ENCODE assay signal across 20 cellular contexts in genomic region chr6:114039835-114040234, GRCh38.
"Had no signal": no experiment of that assay in that cellular context is flagged by ENCODE, and none has a peak within 500 bp of the region (broad histone marks: within the 10 kb centered on the region; RNA-seq: fewer than 3 reads in every experiment).

No MANE protein-coding gene starts in this region.

- ATAC-seq: activated CD8-positive, alpha-beta memory T cell treated with anti-CD3 and anti-CD28 coated beads, Interleukin-2, amount 10 ng/mL, durations not matched to agents 7 days and 5 days; activated CD8-positive, alpha-beta T cell treated with anti-CD3 and anti-CD28 coated beads for 36 hours; activated naive CD8-positive, alpha-beta T cell treated with anti-CD3 and anti-CD28 coated beads, Interleukin-2, amount 50 U/mL, for 24 hours; body of pancreas; gastroesophageal sphincter; naive thymus-derived CD8-positive, alpha-beta T cell; sciatic nerve; stimulated activated naive CD8-positive, alpha-beta T cell treated with anti-CD3 and anti-CD28 coated beads, Interleukin-15, amount 100 ng/mL, for 72 hours had no signal

- DNase-seq: activated CD4-positive, alpha-beta T cell treated with anti-CD3 and anti-CD28 coated beads, Interleukin-2, amount 10 ng/mL, durations not matched to agents 7 days and 5 days; activated CD4-positive, CD25-positive, alpha-beta regulatory T cell treated with anti-CD3 and anti-CD28 coated beads, Interleukin-2, amount 50 U/mL, for 72 hours; activated CD8-positive, alpha-beta memory T cell treated with anti-CD3 and anti-CD28 coated beads, Interleukin-2, amount 10 ng/mL, durations not matched to agents 7 days and 5 days; activated CD8-positive, alpha-beta T cell treated with anti-CD3 and anti-CD28 coated beads for 36 hours; activated gamma-delta T cell; activated naive CD4-positive, alpha-beta T cell treated with anti-CD3 and anti-CD28 coated beads, Interleukin-2, amount 50 U/mL, for 16 hours; activated naive CD8-positive, alpha-beta T cell treated with anti-CD3 and anti-CD28 coated beads, Interleukin-2, amount 50 U/mL, for 24 hours; activated T-cell treated with anti-CD3 and anti-CD28 coated beads for 4 hours; anterior cingulate cortex; body of pancreas; head of caudate nucleus; hypothalamus; left ventricle myocardium inferior; naive thymus-derived CD8-positive, alpha-beta T cell; small intestine; stimulated activated CD4-positive, alpha-beta T cell treated with anti-CD3 and anti-CD28 coated beads, Interleukin-2, amount 100 ng/mL, for 24 hours; stimulated activated naive CD8-positive, alpha-beta T cell treated with anti-CD3 and anti-CD28 coated beads, Interleukin-15, amount 100 ng/mL, for 72 hours; tibial artery had no signal
